Comparison of ENCODE assay signal across 1 cellular context in the genomic region with DNA sequence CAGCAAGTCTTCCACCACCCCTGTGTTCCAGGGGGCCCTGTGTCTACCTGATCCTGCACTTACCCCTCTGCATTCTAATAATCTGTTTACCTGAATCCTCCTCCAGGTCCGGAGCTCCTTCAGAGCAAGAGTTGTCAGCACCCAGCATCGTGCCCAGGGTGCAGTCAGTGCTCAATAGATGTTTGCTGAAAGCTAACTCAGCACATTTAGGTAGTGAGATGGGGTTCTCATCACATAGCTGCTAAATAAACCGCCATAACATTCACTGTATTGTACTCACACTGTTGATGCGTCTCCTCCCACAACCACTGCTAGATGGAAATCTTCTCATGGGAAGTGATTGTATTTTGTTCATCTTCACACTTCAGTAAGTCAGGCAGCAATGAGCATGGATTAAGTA.
A peak's percentile ranks its signal among the peaks of the same experiment; 100 is the strongest.
TF ChIP-seq lines count a peak whose summit lies in the region.

No MANE protein-coding gene starts in this region.

TF ChIP-seq in K562, 482 proteins besides CTCF, POLR2A, EP300 and RAD21 (continued from another document):
- TF ChIP-seq, protein P1, sequence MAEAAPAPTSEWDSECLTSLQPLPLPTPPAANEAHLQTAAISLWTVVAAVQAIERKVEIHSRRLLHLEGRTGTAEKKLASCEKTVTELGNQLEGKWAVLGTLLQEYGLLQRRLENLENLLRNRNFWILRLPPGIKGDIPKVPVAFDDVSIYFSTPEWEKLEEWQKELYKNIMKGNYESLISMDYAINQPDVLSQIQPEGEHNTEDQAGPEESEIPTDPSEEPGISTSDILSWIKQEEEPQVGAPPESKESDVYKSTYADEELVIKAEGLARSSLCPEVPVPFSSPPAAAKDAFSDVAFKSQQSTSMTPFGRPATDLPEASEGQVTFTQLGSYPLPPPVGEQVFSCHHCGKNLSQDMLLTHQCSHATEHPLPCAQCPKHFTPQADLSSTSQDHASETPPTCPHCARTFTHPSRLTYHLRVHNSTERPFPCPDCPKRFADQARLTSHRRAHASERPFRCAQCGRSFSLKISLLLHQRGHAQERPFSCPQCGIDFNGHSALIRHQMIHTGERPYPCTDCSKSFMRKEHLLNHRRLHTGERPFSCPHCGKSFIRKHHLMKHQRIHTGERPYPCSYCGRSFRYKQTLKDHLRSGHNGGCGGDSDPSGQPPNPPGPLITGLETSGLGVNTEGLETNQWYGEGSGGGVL (CRISPR knock-in tag; IDR thresholded peaks at IDR 0.05): no peak
- no peak for TF ChIP-seq ZBTB40 (IDR thresholded peaks at IDR 0.05)
- TF ChIP-seq ZBTB40 (CRISPR knock-in tag; IDR thresholded peaks at IDR 0.05): no peak
- TF ChIP-seq MAFF (IDR thresholded peaks at IDR 0.05; ENCODE audit: low read length): peak; percentile 19; the same call in 1 of the 2 replicates
- peak; percentile 55; the same call in 1 of the 2 replicates for TF ChIP-seq ZNF316 (IDR thresholded peaks at IDR 0.05)
- TF ChIP-seq PKNOX1 (IDR thresholded peaks at IDR 0.05): no peak
- TF ChIP-seq C11orf30 (IDR thresholded peaks at IDR 0.05; ENCODE audit: low read depth): peak; percentile 37; the same call in 1 of the 2 replicates
